ENCODE assay signal across 18 cellular contexts in the genomic region with DNA sequence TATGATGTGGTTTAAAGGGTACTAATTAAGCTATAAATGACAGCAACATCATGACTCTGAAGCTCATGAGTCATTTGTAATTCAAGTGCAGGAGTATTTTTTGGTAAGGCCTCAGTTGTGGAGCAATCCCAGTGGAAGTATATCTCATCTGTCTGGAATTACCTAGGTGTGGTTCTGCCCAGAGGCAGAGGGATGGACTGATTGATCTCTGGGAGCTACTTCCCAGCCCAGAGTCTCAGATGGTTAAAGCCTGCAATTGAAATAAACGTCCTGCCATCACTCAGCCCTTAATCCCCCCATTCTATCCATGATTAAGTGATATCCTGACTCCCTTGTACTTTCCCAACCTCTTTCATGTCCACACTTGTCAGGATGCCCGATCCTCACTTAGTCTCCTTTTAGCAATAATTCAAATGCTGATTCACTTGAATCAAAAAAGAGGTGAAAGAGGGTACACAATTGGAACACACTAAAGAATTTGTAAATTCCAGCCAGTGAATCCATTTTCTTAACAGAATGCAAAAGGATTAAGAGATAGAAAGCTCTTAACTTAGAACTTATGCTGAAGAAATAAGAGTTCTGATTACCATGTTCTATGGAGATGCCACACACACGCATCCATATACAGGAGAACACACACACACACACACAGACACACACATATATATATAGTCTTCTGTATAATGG.
DNase-seq lines count a peak whose midpoint lies in the region; ATAC-seq and TF ChIP-seq lines count a peak whose summit lies in the region.
"Had no signal": no experiment of that assay in that cellular context is flagged by ENCODE, and none has a peak within 500 bp of the region (broad histone marks: within the 10 kb centered on the region; RNA-seq: fewer than 3 reads in every experiment).

No MANE protein-coding gene starts in this region.

- H3K36me3 Mint-ChIP-seq in natural killer cell, result no peaks in the 10 kb centered on the region
- H3K36me3 Mint-ChIP-seq: activated naive CD8-positive, alpha-beta T cell; type B pancreatic cell had no signal

- H3K9me3 ChIP-seq in mesenchymal stem cell (ENCODE audit: control insufficient read depth, low read length), result no peaks in the 10 kb centered on the region
- H3K9me3 ChIP-seq: gastroesophageal sphincter, mucosa of descending colon had no signal

- H3K9me3 Mint-ChIP-seq in natural killer cell, result peaks cover 2 to 3% of the 10 kb centered on the region in 2 donors
- H3K9me3 Mint-ChIP-seq: dendritic cell treated with granulocyte-macrophage colony-stimulating factor and Interleukin-4, amounts not matched to agents 40 ng/mL and 50 ng/mL, for 4 days; type B pancreatic cell had no signal

- H3K27ac Mint-ChIP-seq in natural killer cell, result no peak overlapping the region
- H3K27ac Mint-ChIP-seq: activated naive CD8-positive, alpha-beta T cell; B cell; dendritic cell treated with granulocyte-macrophage colony-stimulating factor and Interleukin-4, amounts not matched to agents 40 ng/mL and 50 ng/mL, for 4 days; type B pancreatic cell had no signal

- H2BK120ac ChIP-seq in mesenchymal stem cell (ENCODE audit: low read depth, low read length), result no peak overlapping the region

- H3K14ac ChIP-seq in mesenchymal stem cell (ENCODE audit: low read length in 2 of 2), result no peak overlapping the region

- 29% methylated on average over 1 of the region's 3 CpGs for WGBS in mesenchymal stem cell

- H2BK12ac ChIP-seq in mesenchymal stem cell (ENCODE audit: low read length in 2 of 2), result no peak overlapping the region

- no peak for ATAC-seq in natural killer cell
- ATAC-seq: activated CD4-positive, CD25-positive, alpha-beta regulatory T cell treated with anti-CD3 and anti-CD28 coated beads, Interleukin-2, amount 50 U/mL, for 24 hours; gastroesophageal sphincter; mucosa of descending colon had no signal

- H3K23ac ChIP-seq in mesenchymal stem cell (ENCODE audit: low read length in 2 of 2), result no peak overlapping the region

- no peak overlapping the region for H4K91ac ChIP-seq in mesenchymal stem cell (ENCODE audit: low read length)

- no peaks in the 10 kb centered on the region for H3K4me1 ChIP-seq in mesenchymal stem cell (ENCODE audit: control insufficient read depth, insufficient read depth, low read depth, low read length)

- H3K9ac ChIP-seq in mesenchymal stem cell (ENCODE audit: low read length), result no peak overlapping the region

- intact Hi-C loops in natural killer cell (cut with micrococcal nuclease), result no loop called here

- H3K27me3 Mint-ChIP-seq in natural killer cell (ENCODE audit: low read depth in 2 of 2), result no peaks in the 10 kb centered on the region
- H3K27me3 Mint-ChIP-seq: B cell; dendritic cell treated with granulocyte-macrophage colony-stimulating factor and Interleukin-4, amounts not matched to agents 40 ng/mL and 50 ng/mL, for 4 days; type B pancreatic cell had no signal

- no peaks in the 10 kb centered on the region for H3K79me1 ChIP-seq in mesenchymal stem cell (replicated peaks; ENCODE audit: low read length, poor library complexity, severe bottlenecking)

- no peaks in the 10 kb centered on the region for H3K4me1 Mint-ChIP-seq in natural killer cell
- H3K4me1 Mint-ChIP-seq: B cell had no signal

- no peak overlapping the region for H2BK15ac ChIP-seq in mesenchymal stem cell (ENCODE audit: low read depth, poor library complexity, severe bottlenecking)

- H4K8ac ChIP-seq in mesenchymal stem cell (ENCODE audit: low read length), result no peak overlapping the region

- H3K4ac ChIP-seq in mesenchymal stem cell (ENCODE audit: low read depth in 1 of 2, low read length in 2 of 2), result no peak overlapping the region

- H3K4me3 Mint-ChIP-seq in natural killer cell, result no peak overlapping the region
- H3K4me3 Mint-ChIP-seq: activated naive CD8-positive, alpha-beta T cell; B cell; dendritic cell treated with granulocyte-macrophage colony-stimulating factor and Interleukin-4, amounts not matched to agents 40 ng/mL and 50 ng/mL, for 4 days; type B pancreatic cell had no signal

- in situ Hi-C loops in astrocyte of the spinal cord (cut with HindIII; ENCODE audit: low sequenced_read_pairs), result no loop called here

- TF ChIP-seq CTCF in astrocyte of the spinal cord (IDR thresholded peaks at IDR 0.05; ENCODE audit: low read depth, low read length) (no peak), natural killer cell (IDR thresholded peaks at IDR 0.05) (no peak)

- H3K27ac ChIP-seq in mesenchymal stem cell (ENCODE audit: low read length, poor library complexity, severe bottlenecking), result no peak overlapping the region
- H3K27ac ChIP-seq: gastroesophageal sphincter had no signal

- no peak overlapping the region for H3K18ac ChIP-seq in mesenchymal stem cell (ENCODE audit: low read depth in 1 of 2, low read length in 2 of 2)

- no peak overlapping the region for H2AFZ ChIP-seq in mesenchymal stem cell (ENCODE audit: low read depth, low read length)

- no peak overlapping the region for H2BK5ac ChIP-seq in mesenchymal stem cell (ENCODE audit: low read depth, low read length, poor library complexity, severe bottlenecking)

- no peak overlapping the region for H3K4me2 ChIP-seq in mesenchymal stem cell (ENCODE audit: low read length, poor library complexity, severe bottlenecking)

- H2AK5ac ChIP-seq in mesenchymal stem cell (ENCODE audit: low read length, severe bottlenecking), result no peak overlapping the region

- no peaks in the 10 kb centered on the region for H3K36me3 ChIP-seq in mesenchymal stem cell (ENCODE audit: control insufficient read depth in 1 of 2, insufficient read depth in 2 of 2, low read depth in 1 of 2, low read length in 2 of 2)
- H3K36me3 ChIP-seq: gastroesophageal sphincter had no signal

- no peak overlapping the region for H3K4me3 ChIP-seq in astrocyte of the spinal cord (ENCODE audit: low read depth, low read length)
- no peak overlapping the region for H3K4me3 ChIP-seq in mesenchymal stem cell (ENCODE audit: insufficient read depth in 1 of 2, low read depth in 1 of 2, low read length in 2 of 2)
- H3K4me3 ChIP-seq: gastroesophageal sphincter, mucosa of descending colon had no signal

- no peaks in the 10 kb centered on the region for H3K27me3 ChIP-seq in mesenchymal stem cell (ENCODE audit: control insufficient read depth in 1 of 2, insufficient read depth in 1 of 2, low read length in 2 of 2)
- H3K27me3 ChIP-seq: gastroesophageal sphincter had no signal

- DNase-seq in AG20443 (ENCODE audit: low spot score), result peak; percentile 72
- DNase-seq in LoVo (ENCODE audit: low spot score), result peak; percentile 64
- peak; percentile 41 for DNase-seq in astrocyte of the spinal cord (ENCODE audit: low read depth, low spot score)
- peak; percentile 43 for DNase-seq in mesenchymal stem cell
- DNase-seq in natural killer cell, result no peak
- no peak for DNase-seq in occipital lobe (lab: John Stamatoyannopoulos, UW)
- no peak for DNase-seq in NCI-H446 (lab: John Stamatoyannopoulos, UW)
- no peak for DNase-seq in NCI-H510A treated with DMSO at 0.1 percent for 48 hours (lab: John Stamatoyannopoulos, UW)
- DNase-seq: KBM-7; mucosa of descending colon; NCI-H187 treated with DMSO at 0.1 percent for 48 hours; stimulated activated CD4-positive, alpha-beta T cell treated with anti-CD3 and anti-CD28 coated beads, Interleukin-2, amount 100 ng/mL, for 48 hours had no signal

Comparison
In these comparisons a context has a peak if more than half of its experiments do, and no peak if none do; other contexts are left out.
1. DNase-seq: peak in AG20443 (single experiment), LoVo (single experiment), astrocyte of the spinal cord (single experiment) and mesenchymal stem cell (single experiment); none in natural killer cell (single experiment), occipital lobe (single experiment), NCI-H446 (0 of 2) and NCI-H510A treated with DMSO at 0.1 percent for 48 hours (single experiment).